ENCODE assay signal across 1 cellular context in genomic region chr20:49711331-49711987, GRCh38.
TF ChIP-seq lines count a peak whose summit lies in the region.

No MANE protein-coding gene starts in this region.

TF ChIP-seq in GM23338, 12 proteins besides CTCF, POLR2A, EP300 and RAD21 (continued from another document):
- TF ChIP-seq ETS1 (IDR thresholded peaks at IDR 0.05): no peak
- TF ChIP-seq EZH2phosphoT487 (IDR thresholded peaks at IDR 0.05; ENCODE audit: unreplicated experiment): no peak
- no peak for TF ChIP-seq NANOG (IDR thresholded peaks at IDR 0.05; ENCODE audit: borderline replicate concordance)
- no peak for TF ChIP-seq POLR2AphosphoS5 (IDR thresholded peaks at IDR 0.05; ENCODE audit: low read depth)
